16 cellular contexts compared by ENCODE assay signal in the genomic region with DNA sequence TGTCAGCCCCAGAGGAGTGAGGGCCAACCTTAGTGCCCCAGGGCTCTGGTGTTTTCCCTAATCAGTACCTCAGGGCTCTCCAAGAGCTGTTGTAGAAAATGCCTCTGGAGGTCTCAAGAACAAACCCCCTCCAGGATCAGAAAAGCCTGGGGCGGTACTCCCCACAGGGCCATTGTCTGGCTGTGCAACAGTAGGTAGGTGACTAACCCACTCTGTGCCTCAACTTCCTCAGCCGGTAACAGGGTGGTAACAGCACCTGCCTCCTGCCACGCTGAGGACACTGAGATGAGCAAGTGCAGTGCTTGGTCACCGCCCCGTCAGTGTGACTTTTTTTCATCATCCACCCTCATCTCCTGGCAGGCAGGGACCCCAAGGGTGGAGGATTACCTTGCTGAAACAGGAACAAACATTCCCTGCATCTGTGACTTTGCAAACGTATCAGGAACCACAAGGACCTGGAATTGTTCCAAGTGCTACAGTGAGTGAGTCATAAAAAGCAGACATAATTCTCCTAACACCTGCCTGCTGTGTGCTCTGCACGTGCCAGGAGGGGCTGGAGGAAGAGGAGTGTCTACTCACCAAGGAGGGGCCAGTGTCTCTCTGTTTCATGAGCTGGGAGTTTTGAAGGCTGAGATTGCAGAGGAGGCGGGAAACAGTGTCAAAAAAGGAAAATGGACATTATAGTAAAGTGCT.
DNase-seq lines count a peak whose midpoint lies in the region; ATAC-seq and TF ChIP-seq lines count a peak whose summit lies in the region.
"Had no signal": no experiment of that assay in that cellular context is flagged by ENCODE, and none has a peak within 500 bp of the region (broad histone marks: within the 10 kb centered on the region; RNA-seq: fewer than 3 reads in every experiment).

No MANE protein-coding gene starts in this region.

- no peak overlapping the region for H2AFZ ChIP-seq in neuronal stem cell (ENCODE audit: low read length)

- H3K4me2 ChIP-seq in neuronal stem cell (ENCODE audit: insufficient read depth, low read length, poor library complexity, severe bottlenecking), result no peak overlapping the region
- H3K4me2 ChIP-seq: A549 had no signal

- no peak for TF ChIP-seq POLR2A in Peyer's patch (IDR thresholded peaks at IDR 0.05)

- no peak overlapping the region for H3K27ac ChIP-seq in neuronal stem cell (replicated peaks; ENCODE audit: low read length)
- no peak overlapping the region for H3K27ac ChIP-seq in Peyer's patch
- H3K27ac ChIP-seq: A549, sigmoid colon, testis had no signal

- H3K9me3 ChIP-seq in neuronal stem cell (replicated peaks in 1 of 2; ENCODE audit: control insufficient read depth in 2 of 2, insufficient read depth in 1 of 2, low read depth in 1 of 2, low read length in 2 of 2) (peaks cover 0 to 2% of the 10 kb centered on the region in 2 donors), Peyer's patch (no peaks in the 10 kb centered on the region)
- H3K9me3 ChIP-seq: A549, sigmoid colon, testis had no signal

- no peak overlapping the region for H2BK15ac ChIP-seq in neuronal stem cell (ENCODE audit: low read length)

- no CpG with 5 or more reads among the region's 8 CpGs for WGBS in neuronal stem cell (ENCODE audit: extremely low coverage in 2 of 2, insufficient read length in 2 of 2, insufficient replicate concordance in 1 of 2), 2 donors

- no peak overlapping the region for H2BK5ac ChIP-seq in neuronal stem cell (ENCODE audit: low read length)

- H3K18ac ChIP-seq in neuronal stem cell (ENCODE audit: low read length), result peak overlapping the region; percentile 73

- no peak overlapping the region for H3K23ac ChIP-seq in neuronal stem cell (ENCODE audit: low read depth, low read length, poor library complexity)

- no peak overlapping the region for H2AK5ac ChIP-seq in neuronal stem cell (ENCODE audit: low read depth, low read length)

- H3K36me3 ChIP-seq in neuronal stem cell (replicated peaks in 1 of 2; ENCODE audit: control insufficient read depth in 2 of 2, insufficient read depth in 2 of 2, low read length in 2 of 2) (no peaks in the 10 kb centered on the region), Peyer's patch (no peaks in the 10 kb centered on the region)
- H3K36me3 ChIP-seq: sigmoid colon had no signal

- H3K4ac ChIP-seq in neuronal stem cell (ENCODE audit: low read length), result no peak overlapping the region

- no peaks in the 10 kb centered on the region for H3K79me1 ChIP-seq in neuronal stem cell (ENCODE audit: low read depth, low read length)

- H3K4me1 ChIP-seq in neuronal stem cell (ENCODE audit: control insufficient read depth in 2 of 2, insufficient read depth in 1 of 2, low read depth in 1 of 2, low read length in 2 of 2) (no peaks in the 10 kb centered on the region), Peyer's patch (no peaks in the 10 kb centered on the region)
- H3K4me1 ChIP-seq: A549, sigmoid colon, testis had no signal

- H3K27me3 ChIP-seq in neuronal stem cell (ENCODE audit: control insufficient read depth in 3 of 3, insufficient read depth in 3 of 3, low read depth in 1 of 3, low read length in 3 of 3), result no peaks in the 10 kb centered on the region
- no peaks in the 10 kb centered on the region for H3K27me3 ChIP-seq in Peyer's patch
- H3K27me3 ChIP-seq: testis had no signal

- DNase-seq in NCI-H1436 (lab: John Stamatoyannopoulos, UW) (peak; percentile 2), NCI-H1436 treated with DMSO at 0.1 percent for 48 hours (lab: John Stamatoyannopoulos, UW) (no peak), NCI-H1417 treated with DMSO at 0.1 percent for 48 hours (lab: John Stamatoyannopoulos, UW) (peak; percentile 96), SHP77 treated with DMSO at 0.1 percent for 48 hours (lab: John Stamatoyannopoulos, UW) (peak; percentile 99), neuronal stem cell (ENCODE audit: low spot score) (no peak), retina (no peak), Peyer's patch (no peak)
- DNase-seq: activated B cell treated with CpG ODN at 0.5 μM for 24 hours, EL, erythroblast, NCI-H1930, Right ventricle myocardium superior, sigmoid colon, testis had no signal

- H3K4me3 ChIP-seq in neuronal stem cell (ENCODE audit: low read length in 2 of 2) (no peak overlapping the region), Peyer's patch (no peak overlapping the region)
- H3K4me3 ChIP-seq: A549, sigmoid colon, testis had no signal

- peak overlapping the region; percentile 33 for H3K9ac ChIP-seq in neuronal stem cell (ENCODE audit: low read depth, low read length, poor library complexity)

- H3K14ac ChIP-seq in neuronal stem cell (ENCODE audit: low read length), result no peak overlapping the region

- H2BK120ac ChIP-seq in neuronal stem cell (ENCODE audit: low read depth, low read length), result no peak overlapping the region

- H4K91ac ChIP-seq in neuronal stem cell (ENCODE audit: low read depth, low read length, poor library complexity), result no peak overlapping the region

- no peak for ATAC-seq in GM21717 (IDR thresholded peaks at IDR 0.05; ENCODE audit: unreplicated experiment)
- ATAC-seq: A549 had no signal

- TF ChIP-seq CTCF in Peyer's patch (IDR thresholded peaks at IDR 0.05), result no peak

- peak overlapping the region; percentile 96 for H4K8ac ChIP-seq in neuronal stem cell (ENCODE audit: low read depth, low read length)

- H2BK12ac ChIP-seq in neuronal stem cell (ENCODE audit: low read length), result no peak overlapping the region

Comparison
In these comparisons a context has a peak if more than half of its experiments do, and no peak if none do; other contexts are left out.
1. DNase-seq: peak in NCI-H1436 (single experiment), NCI-H1417 treated with DMSO at 0.1 percent for 48 hours (single experiment) and SHP77 treated with DMSO at 0.1 percent for 48 hours (single experiment); none in NCI-H1436 treated with DMSO at 0.1 percent for 48 hours (single experiment), neuronal stem cell (single experiment), retina (single experiment) and Peyer's patch (0 of 3).